In the genomic region with DNA sequence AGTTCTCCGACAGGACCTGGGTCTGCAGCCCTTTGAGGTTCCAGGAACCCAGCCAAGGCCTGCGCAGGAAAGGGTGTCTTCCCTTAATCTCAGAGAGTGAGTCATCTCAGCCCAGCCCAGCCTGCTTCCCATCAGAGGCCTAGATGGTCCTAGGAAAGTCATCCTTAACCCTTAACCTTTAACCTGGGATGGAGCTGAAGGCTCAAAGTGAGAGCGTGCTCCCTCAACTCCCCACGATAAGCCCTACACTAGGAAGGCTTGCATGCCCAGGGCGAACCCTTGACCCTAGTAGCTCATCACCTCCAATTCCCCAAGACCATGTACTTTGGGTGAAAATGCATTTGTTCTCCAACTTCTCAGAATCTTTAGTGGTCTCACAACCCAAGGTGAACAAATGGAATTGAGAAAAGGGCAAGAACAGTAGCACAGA, we compare ENCODE assay signal across 11 cellular contexts. TPM values are rescaled to one million over a fixed set of nuclear protein-coding genes. Genes with fewer than 3 reads are reported as not detected.
DNase-seq lines count a peak whose midpoint lies in the region; ATAC-seq, FAIRE-seq and TF ChIP-seq lines count a peak whose summit lies in the region.
"Had no signal": no experiment of that assay in that cellular context is flagged by ENCODE, and none has a peak within 500 bp of the region (broad histone marks: within the 10 kb centered on the region; RNA-seq: fewer than 3 reads in every experiment).

No MANE protein-coding gene starts in this region.

- FAIRE-seq in keratinocyte (lab: Jason Lieb, UNC): peak; percentile 84

- DNase-seq in LHCN-M2 (ENCODE audit: low read depth) (peak; percentile 62), amniotic epithelial cell (ENCODE audit: low read depth) (peak; percentile 73), keratinocyte (ENCODE audit: low read depth, low spot score) (no peak), NCI-H1092 (lab: John Stamatoyannopoulos, UW) (no peak), H7 (no peak)
- DNase-seq: activated CD4-positive, CD25-positive, alpha-beta regulatory T cell; activated gamma-delta T cell treated with Interleukin-2 at 50 U/mL for 16 hours had no signal

- no peak overlapping the region for H3K9ac ChIP-seq in keratinocyte (ENCODE audit: control insufficient read depth, extremely low read depth, insufficient read depth, low read length)

- H3K27me3 ChIP-seq in DOHH2 (ENCODE audit: control insufficient read depth, low read length) (no peaks in the 10 kb centered on the region), keratinocyte (ENCODE audit: control insufficient read depth, extremely low read depth, insufficient read depth, low read length) (no peaks in the 10 kb centered on the region), H7 (ENCODE audit: control insufficient read depth, insufficient read depth, low read length) (no peaks in the 10 kb centered on the region)

- peaks cover 40% of the 10 kb centered on the region for H3K4me1 ChIP-seq in DOHH2 (ENCODE audit: control insufficient read depth, low read length)
- peaks cover 44% of the 10 kb centered on the region for H3K4me1 ChIP-seq in keratinocyte (ENCODE audit: control insufficient read depth, extremely low read depth, insufficient read depth, low read length)

- H2AFZ ChIP-seq in keratinocyte (ENCODE audit: control insufficient read depth, low read length): no peak overlapping the region

- H3F3A ChIP-seq in DOHH2 (ENCODE audit: control insufficient read depth, insufficient read depth): peaks cover 48% of the 10 kb centered on the region

- H3K4me3 ChIP-seq in DOHH2 (ENCODE audit: low read length) (no peak overlapping the region), keratinocyte (ENCODE audit: control insufficient read depth in 2 of 3, extremely low read depth in 1 of 3, insufficient read depth in 2 of 3, low read depth in 1 of 3, low read length in 3 of 3) (no peak overlapping the region), H7 (ENCODE audit: insufficient read depth, low read depth, low read length) (no peak overlapping the region)

- ATAC-seq in HG02759 (IDR thresholded peaks at IDR 0.05; ENCODE audit: unreplicated experiment) (no peak), GM21423 (IDR thresholded peaks at IDR 0.05; ENCODE audit: unreplicated experiment) (no peak)

- no peak overlapping the region for H3K4me2 ChIP-seq in DOHH2 (ENCODE audit: low read length)
- H3K4me2 ChIP-seq in keratinocyte (ENCODE audit: control insufficient read depth, extremely low read depth, insufficient read depth, low read depth, low read length): no peak overlapping the region

- H3K36me3 ChIP-seq in DOHH2 (ENCODE audit: control insufficient read depth, low read length) (peaks cover 33% of the 10 kb centered on the region), keratinocyte (ENCODE audit: control insufficient read depth in 2 of 2, extremely low read depth in 1 of 2, insufficient read depth in 2 of 2, low read length in 2 of 2) (peaks cover 18 to 23% of the 10 kb centered on the region in 2 experiments), H7 (replicated peaks; ENCODE audit: control insufficient read depth, insufficient read depth, low read length) (peaks cover 20% of the 10 kb centered on the region)

- dilution Hi-C loops in keratinocyte (cut with MboI; ENCODE audit: extremely low pct_ligation_motif_present, low sequenced_read_pairs): no loop called here

- peaks cover 4% of the 10 kb centered on the region for H3K79me2 ChIP-seq in DOHH2 (ENCODE audit: control insufficient read depth, low read length)
- peaks cover 2% of the 10 kb centered on the region for H3K79me2 ChIP-seq in keratinocyte (ENCODE audit: control insufficient read depth, insufficient read depth, low read length)

- H3K27ac ChIP-seq in DOHH2 (ENCODE audit: low read depth, low read length): peak overlapping the region; percentile 15
- H3K27ac ChIP-seq in keratinocyte (ENCODE audit: control insufficient read depth, insufficient read depth, low read length): no peak overlapping the region

- H3K9me1 ChIP-seq in keratinocyte (ENCODE audit: control insufficient read depth, extremely low read depth, insufficient read depth, low read length): peaks cover 5% of the 10 kb centered on the region

- no peaks in the 10 kb centered on the region for H3K9me2 ChIP-seq in DOHH2 (replicated peaks; ENCODE audit: control insufficient read depth, low read length)

- H4K20me1 ChIP-seq in DOHH2 (ENCODE audit: control insufficient read depth, insufficient read depth, low read depth, low read length) (no peaks in the 10 kb centered on the region), keratinocyte (ENCODE audit: control insufficient read depth, extremely low read depth, insufficient read depth, low read length) (peaks cover 2% of the 10 kb centered on the region)

- H3K9me3 ChIP-seq in DOHH2 (ENCODE audit: control insufficient read depth, insufficient read depth, low read length) (no peaks in the 10 kb centered on the region), keratinocyte (ENCODE audit: control insufficient read depth, low read depth, low read length) (no peaks in the 10 kb centered on the region)

- TF ChIP-seq CTCF in DOHH2 (IDR thresholded peaks at IDR 0.05; ENCODE audit: low read depth, low read length, poor library complexity, severe bottlenecking) (no peak), keratinocyte (optimal IDR thresholded peaks at IDR 0.05 in 1 of 3, IDR thresholded peaks at IDR 0.05 in 1 of 3, conservative IDR thresholded peaks at IDR 0.05 in 1 of 3; ENCODE audit: extremely low read depth in 1 of 3, insufficient read depth in 2 of 3, low read length in 3 of 3) (no peak)

RNA-seq across cellular contexts. Expression of a gene that starts 4.8 kb away (rescaled TPM):
- total RNA-seq in LHCN-M2 (2014; rRNA removed): 42.1 and 47.0 TPM in 2 replicates
- 30.8 TPM for polyA plus RNA-seq in LHCN-M2 (2012)
- polyA plus RNA-seq in keratinocyte: 29.3 to 33.8 TPM (median 32.8 TPM) in 3 replicates
- polyA plus RNA-seq in keratinocyte (2011; ENCODE audit: low read depth): 68.4 TPM
- 27.1 and 31.7 TPM in 2 replicates for polyA plus RNA-seq in keratinocyte (2011; cell fraction: cytosol; rRNA removed)
- polyA plus RNA-seq in keratinocyte (2011; cell fraction: nucleus; rRNA removed): 63.6 and 75.5 TPM in 2 replicates
- 20.6 and 28.4 TPM in 2 replicates for polyA plus RNA-seq in keratinocyte (2012; ENCODE audit: low replicate concordance)
- 38.4 to 46.4 TPM (median 38.5 TPM) in 3 replicates for polyA minus RNA-seq in keratinocyte
- polyA minus RNA-seq in keratinocyte (2011; cell fraction: cytosol; rRNA and poly(A)+ RNA removed): 25.5 TPM
- 17.3 and 17.8 TPM in 2 replicates for polyA minus RNA-seq in keratinocyte (2011; cell fraction: nucleus; rRNA and poly(A)+ RNA removed)
- 80.6 and 83.4 TPM in 2 replicates for total RNA-seq in H7 (2014; rRNA removed; shearing (Covaris generic))

RNA-seq across cellular contexts. Expression of a gene that starts 15.0 kb away (rescaled TPM):
- total RNA-seq in LHCN-M2 (2014; rRNA removed): 66.5 and 76.0 TPM in 2 replicates
- 50.3 TPM for polyA plus RNA-seq in LHCN-M2 (2012)
- 14.7 to 23.0 TPM (median 20.5 TPM) in 3 replicates for polyA plus RNA-seq in keratinocyte
- polyA plus RNA-seq in keratinocyte (2011; ENCODE audit: low read depth): 52.7 TPM
- polyA plus RNA-seq in keratinocyte (2011; cell fraction: cytosol; rRNA removed): 15.6 and 21.1 TPM in 2 replicates
- 37.8 and 39.2 TPM in 2 replicates for polyA plus RNA-seq in keratinocyte (2011; cell fraction: nucleus; rRNA removed)
- polyA plus RNA-seq in keratinocyte (2012; ENCODE audit: low replicate concordance): 30.2 and 38.1 TPM in 2 replicates
- 9.3 to 36.6 TPM (median 15.2 TPM) in 3 replicates for polyA minus RNA-seq in keratinocyte
- polyA minus RNA-seq in keratinocyte (2011; cell fraction: cytosol; rRNA and poly(A)+ RNA removed): 19.8 TPM
- polyA minus RNA-seq in keratinocyte (2011; cell fraction: nucleus; rRNA and poly(A)+ RNA removed): 13.9 and 17.8 TPM in 2 replicates
- 63.3 and 66.2 TPM in 2 replicates for total RNA-seq in H7 (2014; rRNA removed; shearing (Covaris generic))

RNA-seq across cellular contexts. Expression of a gene that starts 17.7 kb away (rescaled TPM):
- 28.3 and 31.1 TPM in 2 replicates for total RNA-seq in LHCN-M2 (2014; rRNA removed)
- 28.4 TPM for polyA plus RNA-seq in LHCN-M2 (2012)
- polyA plus RNA-seq in keratinocyte: 25.5 to 38.5 TPM (median 27.1 TPM) in 3 replicates
- 4.7 TPM for polyA plus RNA-seq in keratinocyte (2011; ENCODE audit: low read depth)
- 18.3 and 19.7 TPM in 2 replicates for polyA plus RNA-seq in keratinocyte (2011; cell fraction: cytosol; rRNA removed)
- 76.6 and 85.4 TPM in 2 replicates for polyA plus RNA-seq in keratinocyte (2011; cell fraction: nucleus; rRNA removed)
- 21.2 and 24.5 TPM in 2 replicates for polyA plus RNA-seq in keratinocyte (2012; ENCODE audit: low replicate concordance)
- 16.5 to 23.1 TPM (median 18.7 TPM) in 3 replicates for polyA minus RNA-seq in keratinocyte
- 18.2 TPM for polyA minus RNA-seq in keratinocyte (2011; cell fraction: cytosol; rRNA and poly(A)+ RNA removed)
- polyA minus RNA-seq in keratinocyte (2011; cell fraction: nucleus; rRNA and poly(A)+ RNA removed): 20.4 and 27.3 TPM in 2 replicates
- total RNA-seq in H7 (2014; rRNA removed; shearing (Covaris generic)): 19.1 and 25.7 TPM in 2 replicates

RNA-seq across cellular contexts. Expression of a gene that starts 34.0 kb away (rescaled TPM):
- total RNA-seq in LHCN-M2 (2014; rRNA removed): not detected in 2 replicates
- 0.64 TPM for polyA plus RNA-seq in LHCN-M2 (2012)
- not detected in 3 replicates for polyA plus RNA-seq in keratinocyte
- not detected for polyA plus RNA-seq in keratinocyte (2011; ENCODE audit: low read depth)
- not detected in 2 replicates for polyA plus RNA-seq in keratinocyte (2011; cell fraction: cytosol; rRNA removed)
- polyA plus RNA-seq in keratinocyte (2011; cell fraction: nucleus; rRNA removed): not detected in 2 replicates
- 0.24 and 0.32 TPM in 2 replicates for polyA plus RNA-seq in keratinocyte (2012; ENCODE audit: low replicate concordance)
- not detected in 3 replicates for polyA minus RNA-seq in keratinocyte
- not detected for polyA minus RNA-seq in keratinocyte (2011; cell fraction: cytosol; rRNA and poly(A)+ RNA removed)
- not detected in 2 replicates for polyA minus RNA-seq in keratinocyte (2011; cell fraction: nucleus; rRNA and poly(A)+ RNA removed)
- 0.17 TPM in 1 of 2 replicates, not detected in the other for total RNA-seq in H7 (2014; rRNA removed; shearing (Covaris generic))
- total RNA-seq: H4 had no signal

Comparison
In these comparisons a context has a peak if more than half of its experiments do, and no peak if none do; other contexts are left out.
1. DNase-seq: peak in LHCN-M2 (single experiment) and amniotic epithelial cell (single experiment); none in keratinocyte (single experiment), NCI-H1092 (single experiment) and H7 (single experiment).